Comparison of ENCODE assay signal across 19 cellular contexts in the genomic region with DNA sequence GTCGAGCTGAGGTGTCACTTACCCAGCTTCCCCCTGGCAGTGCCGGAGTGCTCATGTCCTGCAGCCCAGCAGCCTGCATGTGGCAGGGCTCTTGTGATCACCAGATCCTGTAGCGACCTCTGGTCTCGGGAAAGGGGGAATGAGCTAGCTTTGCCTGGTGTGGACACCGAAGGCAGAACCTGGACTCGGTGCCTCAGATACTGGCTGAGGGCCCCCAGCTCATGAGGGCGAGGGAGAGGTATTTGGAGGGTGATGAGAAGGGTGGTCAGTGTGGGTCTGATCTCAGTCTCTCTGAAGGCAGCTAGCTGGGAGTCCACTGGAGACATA. TPM values are rescaled to one million over a fixed set of nuclear protein-coding genes. Genes with fewer than 3 reads are reported as not detected.
DNase-seq lines count a peak whose midpoint lies in the region; ATAC-seq, FAIRE-seq and TF ChIP-seq lines count a peak whose summit lies in the region.
"Had no signal": no experiment of that assay in that cellular context is flagged by ENCODE, and none has a peak within 500 bp of the region (broad histone marks: within the 10 kb centered on the region; RNA-seq: fewer than 3 reads in every experiment).

No MANE protein-coding gene starts in this region.

- H4K91ac ChIP-seq in H9 (ENCODE audit: insufficient read length, low read depth, low read length), result no peak overlapping the region

- H2BK20ac ChIP-seq in H9 (ENCODE audit: low read depth, low read length, poor library complexity, severe bottlenecking), result no peak overlapping the region

- H3K9ac ChIP-seq in H9 (ENCODE audit: extremely low read depth, insufficient read length, low read length), result no peak overlapping the region
- H3K9ac ChIP-seq in kidney (ENCODE audit: low read length in 2 of 2), result no peak overlapping the region

- H3K4me1 ChIP-seq in H9 (ENCODE audit: insufficient read depth, low read length) (no peaks in the 10 kb centered on the region), kidney (ENCODE audit: control insufficient read depth in 1 of 2, insufficient read depth in 1 of 2, low read depth in 1 of 2, low read length in 2 of 2) (no peaks in the 10 kb centered on the region), upper lobe of right lung (no peaks in the 10 kb centered on the region), vagina (no peaks in the 10 kb centered on the region)

- H3K9me3 Mint-ChIP-seq in activated naive CD4-positive, alpha-beta T cell treated with anti-CD3 and anti-CD28 coated beads for 36 hours, result peaks cover 9% of the 10 kb centered on the region
- peaks cover 32% of the 10 kb centered on the region for H3K9me3 Mint-ChIP-seq in activated naive CD4-positive, alpha-beta T cell treated with anti-CD3 and anti-CD28 coated beads, Interleukin-2, amount 10 ng/mL, durations not matched to agents 7 days and 5 days
- H3K9me3 Mint-ChIP-seq in H9, result peaks cover 8 to 11% of the 10 kb centered on the region in 2 experiments

- WGBS in H9 (ENCODE audit: extremely low coverage, insufficient read length, low lambda C conversion rate), result no CpG with 5 or more reads among the region's 7 CpGs

- H3K4me3 Mint-ChIP-seq in activated naive CD4-positive, alpha-beta T cell treated with anti-CD3 and anti-CD28 coated beads for 36 hours, result no peak overlapping the region
- no peak overlapping the region for H3K4me3 Mint-ChIP-seq in activated naive CD4-positive, alpha-beta T cell treated with anti-CD3 and anti-CD28 coated beads, Interleukin-2, amount 10 ng/mL, durations not matched to agents 7 days and 5 days
- H3K4me3 Mint-ChIP-seq in H9, result no peak overlapping the region

- H3K4me1 Mint-ChIP-seq in activated naive CD4-positive, alpha-beta T cell treated with anti-CD3 and anti-CD28 coated beads for 36 hours (ENCODE audit: low read depth), result peaks cover 44% of the 10 kb centered on the region
- H3K4me1 Mint-ChIP-seq in activated naive CD4-positive, alpha-beta T cell treated with anti-CD3 and anti-CD28 coated beads, Interleukin-2, amount 10 ng/mL, durations not matched to agents 7 days and 5 days, result peaks cover 13% of the 10 kb centered on the region
- H3K4me1 Mint-ChIP-seq in H9, result peaks cover 14 to 19% of the 10 kb centered on the region in 2 experiments

- H4K20me1 ChIP-seq in H9 (ENCODE audit: control insufficient read depth, insufficient read depth, insufficient read length), result no peaks in the 10 kb centered on the region

- H2BK5ac ChIP-seq in H9 (ENCODE audit: insufficient read length, low read length), result no peak overlapping the region

- no peaks in the 10 kb centered on the region for H3K27me3 Mint-ChIP-seq in activated naive CD4-positive, alpha-beta T cell treated with anti-CD3 and anti-CD28 coated beads for 36 hours (ENCODE audit: low read depth)
- no peaks in the 10 kb centered on the region for H3K27me3 Mint-ChIP-seq in activated naive CD4-positive, alpha-beta T cell treated with anti-CD3 and anti-CD28 coated beads, Interleukin-2, amount 10 ng/mL, durations not matched to agents 7 days and 5 days
- peaks cover 10% of the 10 kb centered on the region for H3K27me3 Mint-ChIP-seq in H9 (ENCODE audit: low read depth)

- H2BK12ac ChIP-seq in H9 (ENCODE audit: insufficient read length, low read depth, low read length), result no peak overlapping the region

- H2BK120ac ChIP-seq in H9 (ENCODE audit: low read depth, low read length, poor library complexity, severe bottlenecking), result no peak overlapping the region

- no peak overlapping the region for H2AFZ ChIP-seq in H9 (ENCODE audit: low read length)

- H3K18ac ChIP-seq in H9 (ENCODE audit: insufficient read length, low read depth, low read length), result no peak overlapping the region

- H3K79me2 ChIP-seq in H9 (ENCODE audit: insufficient read depth, low read length), result no peaks in the 10 kb centered on the region

- no peak overlapping the region for H3T11ph ChIP-seq in H9 (ENCODE audit: low read length)

- no peaks in the 10 kb centered on the region for H3K36me3 ChIP-seq in kidney (ENCODE audit: control insufficient read depth in 1 of 2, insufficient read depth in 2 of 2, low read length in 2 of 2)
- H3K36me3 ChIP-seq in upper lobe of right lung, result no peaks in the 10 kb centered on the region
- no peaks in the 10 kb centered on the region for H3K36me3 ChIP-seq in vagina

- H3K27ac ChIP-seq in H9 (ENCODE audit: insufficient read length, low read depth, low read length) (no peak overlapping the region), kidney (ENCODE audit: low read depth in 2 of 2, low read length in 2 of 2) (no peak overlapping the region), upper lobe of right lung (no peak overlapping the region), vagina (no peak overlapping the region)
- H3K27ac ChIP-seq: C4-2B, RWPE1 had no signal

- H4K5ac ChIP-seq in H9 (ENCODE audit: insufficient read length, low read depth, low read length), result no peak overlapping the region

- CTCF ChIA-PET in activated naive CD4-positive, alpha-beta T cell treated with anti-CD3 and anti-CD28 coated beads for 36 hours (lab: Charles Lee), result no interaction called here
- CTCF ChIA-PET in activated naive CD4-positive, alpha-beta T cell treated with anti-CD3 and anti-CD28 coated beads, Interleukin-2, amount 10 ng/mL, durations not matched to agents 7 days and 5 days (lab: Charles Lee), result no interaction called here

- FAIRE-seq in kidney (lab: Jason Lieb, UNC), result no peak

- no peak for TF ChIP-seq POLR2A in vagina (IDR thresholded peaks at IDR 0.05)

- H4K8ac ChIP-seq in H9 (replicated peaks; ENCODE audit: insufficient read length, low read depth, low read length), result no peak overlapping the region

- H3K79me1 ChIP-seq in H9 (ENCODE audit: insufficient read depth, low read depth, low read length, poor library complexity, severe bottlenecking), result no peaks in the 10 kb centered on the region

- intact Hi-C loops in activated naive CD4-positive, alpha-beta T cell treated with anti-CD3 and anti-CD28 coated beads for 36 hours (cut with micrococcal nuclease), result loop anchor here (10.0 kb wide), 1 partner anchor 687 kb away; a partner anchor contains a TSS
- intact Hi-C loops in kidney (cut with DNase I), result no loop called here
- intact Hi-C loops in upper lobe of right lung (cut with DNase I), result no loop called here
- intact Hi-C loops in vagina (cut with DNase I), result no loop called here

- H3K4ac ChIP-seq in H9 (ENCODE audit: low read depth, low read length), result no peak overlapping the region

- no peak overlapping the region for H3K27ac Mint-ChIP-seq in activated naive CD4-positive, alpha-beta T cell treated with anti-CD3 and anti-CD28 coated beads for 36 hours
- H3K27ac Mint-ChIP-seq in activated naive CD4-positive, alpha-beta T cell treated with anti-CD3 and anti-CD28 coated beads, Interleukin-2, amount 10 ng/mL, durations not matched to agents 7 days and 5 days, result no peak overlapping the region
- H3K27ac Mint-ChIP-seq in H9, result 0 out of 7 replicates have a peak overlapping the region, but pooled peaks of 2 of the 3 experiments have one; percentile 36 to 65

- H3K23me2 ChIP-seq in H9 (ENCODE audit: insufficient read length, low read depth, low read length, poor library complexity, severe bottlenecking), result no peaks in the 10 kb centered on the region

- no peak overlapping the region for H2AK5ac ChIP-seq in H9 (ENCODE audit: insufficient read length, low read length)

- peak; percentile 5 for DNase-seq in activated naive CD4-positive, alpha-beta T cell treated with anti-CD3 and anti-CD28 coated beads for 36 hours
- DNase-seq in activated naive CD4-positive, alpha-beta T cell treated with anti-CD3 and anti-CD28 coated beads, Interleukin-2, amount 10 ng/mL, durations not matched to agents 7 days and 5 days, result no peak
- DNase-seq in H9, result no peak
- peak; percentile 55 for DNase-seq in kidney
- peak; percentile 21 for DNase-seq in upper lobe of right lung
- no peak for DNase-seq in COLO829 (ENCODE audit: low spot score)
- no peak for DNase-seq in vagina (ENCODE audit: extremely low spot score in 2 of 2)
- DNase-seq: DMS79 treated with DMSO at 0.1 percent for 48 hours, GOT3, Karpas-422, NCI-H1417 treated with DMSO at 0.1 percent for 48 hours, NCI-H2029, NCI-H2171, NCI-H526, PC-3 had no signal

- no peak overlapping the region for H3K56ac ChIP-seq in H9 (ENCODE audit: insufficient read length, low read depth, low read length)

- no peak overlapping the region for H2BK15ac ChIP-seq in H9 (ENCODE audit: low read depth, low read length)

- no peak overlapping the region for H3K4me2 ChIP-seq in H9 (ENCODE audit: insufficient read depth, insufficient read length, low read length)

- H3K23ac ChIP-seq in H9 (ENCODE audit: insufficient read length, low read depth, low read length), result no peak overlapping the region

- H3K4me3 ChIP-seq in kidney (ENCODE audit: low read length in 2 of 2) (no peak overlapping the region), upper lobe of right lung (no peak overlapping the region), vagina (no peak overlapping the region)

- H3K36me3 Mint-ChIP-seq in activated naive CD4-positive, alpha-beta T cell treated with anti-CD3 and anti-CD28 coated beads for 36 hours (ENCODE audit: low read depth), result peaks cover 11% of the 10 kb centered on the region
- H3K36me3 Mint-ChIP-seq in activated naive CD4-positive, alpha-beta T cell treated with anti-CD3 and anti-CD28 coated beads, Interleukin-2, amount 10 ng/mL, durations not matched to agents 7 days and 5 days, result peaks cover 21% of the 10 kb centered on the region
- peaks cover 0 to 8% (median 8%) of the 10 kb centered on the region in 3 experiments; a peak in 5 of 7 replicates for H3K36me3 Mint-ChIP-seq in H9 (ENCODE audit: insufficient read depth in 1 of 3, low read depth in 3 of 3)

- no peak for ATAC-seq in upper lobe of right lung
- ATAC-seq: PC-3 had no signal

- TF ChIP-seq CTCF in H9 (conservative IDR thresholded peaks at IDR 0.05) (no peak), kidney (IDR thresholded peaks at IDR 0.05; ENCODE audit: borderline replicate concordance, extremely low read depth, insufficient read depth) (no peak), upper lobe of right lung (IDR thresholded peaks at IDR 0.05) (no peak), vagina (IDR thresholded peaks at IDR 0.05) (no peak)

- no peak overlapping the region for H3K14ac ChIP-seq in H9 (ENCODE audit: insufficient read depth, low read length)

- no peaks in the 10 kb centered on the region for H3K27me3 ChIP-seq in H9 (ENCODE audit: insufficient read depth, low read length)
- H3K27me3 ChIP-seq in upper lobe of right lung, result no peaks in the 10 kb centered on the region
- H3K27me3 ChIP-seq in vagina, result no peaks in the 10 kb centered on the region

- H3K9me3 ChIP-seq in H9 (ENCODE audit: control insufficient read depth, low read depth, low read length) (no peaks in the 10 kb centered on the region), kidney (ENCODE audit: control insufficient read depth in 1 of 2, low read length in 2 of 2) (no peaks in the 10 kb centered on the region), upper lobe of right lung (no peaks in the 10 kb centered on the region), vagina (no peaks in the 10 kb centered on the region)

RNA-seq across cellular contexts. Expression of a gene that starts 26.3 kb away (rescaled TPM):
- total RNA-seq in activated naive CD4-positive, alpha-beta T cell treated with anti-CD3 and anti-CD28 coated beads for 36 hours, result not detected
- total RNA-seq in H9 (2021), result not detected in 2 replicates
- total RNA-seq in kidney, result not detected
- polyA plus RNA-seq in kidney (ENCODE audit: insufficient read depth, low read depth, low replicate concordance), result not detected
- total RNA-seq in upper lobe of right lung, result not detected
- not detected for total RNA-seq in vagina
- total RNA-seq: G401, MCF 10A, PC-3 had no signal

RNA-seq across cellular contexts. Expression of a gene that starts 29.5 kb away (rescaled TPM):
- not detected for total RNA-seq in activated naive CD4-positive, alpha-beta T cell treated with anti-CD3 and anti-CD28 coated beads for 36 hours
- total RNA-seq in H9 (2021) (not detected in 2 replicates), kidney (not detected), upper lobe of right lung (not detected), vagina (not detected)
- not detected for polyA plus RNA-seq in kidney (ENCODE audit: insufficient read depth, low read depth, low replicate concordance)
- total RNA-seq: G401, MCF 10A, PC-3 had no signal

RNA-seq across cellular contexts. Expression of a gene that starts 53.5 kb away (rescaled TPM):
- not detected for total RNA-seq in activated naive CD4-positive, alpha-beta T cell treated with anti-CD3 and anti-CD28 coated beads for 36 hours
- not detected in 2 replicates for total RNA-seq in H9 (2021)
- total RNA-seq in kidney, result not detected
- polyA plus RNA-seq in kidney (ENCODE audit: insufficient read depth, low read depth, low replicate concordance), result not detected
- total RNA-seq in upper lobe of right lung, result not detected
- total RNA-seq in vagina, result not detected
- total RNA-seq: G401, MCF 10A, PC-3 had no signal

Comparison
In these comparisons a context has a peak if more than half of its experiments do, and no peak if none do; other contexts are left out.
1. DNase-seq: peak in activated naive CD4-positive, alpha-beta T cell treated with anti-CD3 and anti-CD28 coated beads for 36 hours (single experiment), kidney (single experiment) and upper lobe of right lung (single experiment); none in activated naive CD4-positive, alpha-beta T cell treated with anti-CD3 and anti-CD28 coated beads, Interleukin-2, amount 10 ng/mL, durations not matched to agents 7 days and 5 days (single experiment), H9 (single experiment), COLO829 (single experiment) and vagina (0 of 2).
2. H3K27ac Mint-ChIP-seq: peak in H9 (2 of 3); none in activated naive CD4-positive, alpha-beta T cell treated with anti-CD3 and anti-CD28 coated beads for 36 hours (single experiment) and activated naive CD4-positive, alpha-beta T cell treated with anti-CD3 and anti-CD28 coated beads, Interleukin-2, amount 10 ng/mL, durations not matched to agents 7 days and 5 days (single experiment).